8 cellular contexts compared by ENCODE assay signal in the genomic region with DNA sequence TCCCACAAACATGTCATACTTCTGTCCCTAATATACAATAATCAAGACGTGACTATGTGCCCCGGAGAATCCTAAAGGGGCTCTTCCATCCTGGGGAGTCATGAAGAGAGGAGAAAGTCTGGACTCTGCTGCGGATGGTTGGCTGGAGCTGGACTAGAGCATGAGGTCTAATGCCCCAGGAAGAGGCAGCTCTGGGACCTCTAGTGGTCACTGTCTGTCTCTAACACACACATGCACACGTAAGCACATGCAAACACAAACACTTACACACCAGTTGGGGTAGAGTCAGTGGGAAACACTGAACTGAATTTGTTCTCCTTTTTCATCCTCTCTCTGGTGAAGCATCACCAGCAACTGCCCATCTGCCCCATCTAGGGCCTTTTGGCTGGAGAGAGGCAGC.
DNase-seq lines count a peak whose midpoint lies in the region; ATAC-seq and TF ChIP-seq lines count a peak whose summit lies in the region.
"Had no signal": no experiment of that assay in that cellular context is flagged by ENCODE, and none has a peak within 500 bp of the region (broad histone marks: within the 10 kb centered on the region; RNA-seq: fewer than 3 reads in every experiment).

No MANE protein-coding gene starts in this region.

- peak; percentile 57 for TF ChIP-seq CTCF in GM12873 (IDR thresholded peaks at IDR 0.05; ENCODE audit: insufficient read depth, low read depth, low read length, missing control alignments)
- peak; percentile 56 for TF ChIP-seq CTCF in LNCaP clone FGC (IDR thresholded peaks at IDR 0.05; ENCODE audit: control insufficient read depth, extremely low read depth, insufficient read depth)
- TF ChIP-seq CTCF in dorsolateral prefrontal cortex (IDR thresholded peaks at IDR 0.05 in 54 of 56, conservative IDR thresholded peaks at IDR 0.05 in 2 of 56; ENCODE audit: low read depth in 1 of 56, partially characterized antibody in 56 of 56), result peak in 54 of 56 donors; percentile 19 to 80 (median 56)
- TF ChIP-seq CTCF in lower leg skin (IDR thresholded peaks at IDR 0.05), result no peak

- no peak overlapping the region for H3K27ac ChIP-seq in dorsolateral prefrontal cortex

- no peak for ATAC-seq in activated CD4-positive, CD25-positive, alpha-beta regulatory T cell treated with anti-CD3 and anti-CD28 coated beads, Interleukin-2, amount 50 U/mL, for 24 hours

- no peak for TF ChIP-seq POLR2A in lower leg skin (IDR thresholded peaks at IDR 0.05)

- H3K27me3 ChIP-seq in dorsolateral prefrontal cortex, result peaks cover 0 to 10% (median 0%) of the 10 kb centered on the region in 45 donors

- no peak overlapping the region for H3K4me3 ChIP-seq in LNCaP clone FGC (ENCODE audit: low read depth, low read length)
- no peak overlapping the region for H3K4me3 ChIP-seq in dorsolateral prefrontal cortex
- no peak overlapping the region for H3K4me3 ChIP-seq in lower leg skin (ENCODE audit: low read depth, poor library complexity, severe bottlenecking)

- intact Hi-C loops in dorsolateral prefrontal cortex (cut with DNase I) (loop anchor here (1.0 to 10.0 kb wide), 5 partner anchors 69 to 499 kb away; a partner anchor contains a TSS), lower leg skin (cut with DNase I; ENCODE audit: low total_unique reads) (no loop called here)

- 86 to 94% methylated on average over 4 of the region's 4 CpGs for WGBS in lower leg skin, 2 donors

- no peak for DNase-seq in LNCaP clone FGC (ENCODE audit: low read depth)
- peak in 6 of 10 donors; percentile 19 to 58 (median 48) for DNase-seq in dorsolateral prefrontal cortex
- peak; percentile 63 for DNase-seq in putamen (ENCODE audit: low spot score)
- no peak for DNase-seq in lower leg skin (ENCODE audit: low spot score in 2 of 2)
- DNase-seq in NCI-H1092 (lab: John Stamatoyannopoulos, UW), result no peak
- DNase-seq: NCI-H2227 treated with DMSO at 0.1 percent for 48 hours had no signal

Comparison
In these comparisons a context has a peak if more than half of its experiments do, and no peak if none do; other contexts are left out.
1. CTCF ChIP-seq: peak in GM12873 (single experiment), LNCaP clone FGC (single experiment) and dorsolateral prefrontal cortex (54 of 56); none in lower leg skin (0 of 3).
2. DNase-seq: peak in dorsolateral prefrontal cortex (6 of 10) and putamen (single experiment); none in LNCaP clone FGC (single experiment), lower leg skin (0 of 2) and NCI-H1092 (single experiment).